In the genomic region with DNA sequence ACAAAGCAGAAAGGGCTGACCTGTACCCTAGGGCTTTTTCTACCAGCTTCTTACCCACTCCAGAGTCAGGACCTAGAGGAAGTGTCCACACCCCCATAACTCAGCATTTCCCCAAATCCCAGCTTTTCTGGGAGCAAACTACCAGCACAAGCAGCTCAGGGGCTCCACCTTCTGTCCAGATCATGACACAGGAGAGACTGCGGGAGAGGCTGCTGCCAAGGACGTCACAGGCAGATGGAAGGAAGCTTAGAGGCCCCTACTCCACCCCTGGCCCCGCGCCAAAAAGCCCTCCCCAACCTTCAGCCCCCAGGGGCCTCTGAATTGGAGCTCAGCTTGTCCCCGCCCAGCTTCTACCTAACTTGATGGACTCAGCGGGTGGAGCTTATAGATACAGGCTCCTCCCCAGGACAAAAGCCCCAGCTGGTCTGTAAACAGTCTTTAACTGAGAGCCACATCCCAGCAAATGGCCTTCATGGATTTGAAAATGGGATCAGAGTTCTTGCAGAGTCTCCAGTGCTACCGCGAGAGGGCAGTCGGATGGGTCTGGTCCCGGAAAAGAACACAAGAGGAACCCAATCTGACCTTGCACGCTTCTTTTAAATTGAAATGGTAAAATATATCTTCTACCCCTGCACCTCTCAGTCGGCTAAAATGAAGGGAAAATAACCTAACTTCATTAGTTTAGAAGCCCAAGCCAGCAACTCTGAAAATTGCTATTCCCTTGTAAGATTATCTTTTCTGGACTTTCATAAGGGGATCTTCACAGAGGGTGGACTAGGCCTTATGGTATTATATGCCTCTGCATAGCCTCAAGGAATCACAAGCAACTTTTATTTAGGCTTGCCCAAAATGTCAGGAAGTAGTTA, we compare ENCODE assay signal across 8 cellular contexts. TPM values are rescaled to one million over a fixed set of nuclear protein-coding genes. Genes with fewer than 3 reads are reported as not detected.
DNase-seq lines count a peak whose midpoint lies in the region; ATAC-seq and TF ChIP-seq lines count a peak whose summit lies in the region.

No MANE protein-coding gene starts in this region.

- peaks cover 14% of the 10 kb centered on the region for H3K36me3 ChIP-seq in BJ (ENCODE audit: control insufficient read depth, insufficient read depth, low read length)

- peak; percentile 82 for TF ChIP-seq CTCF in BJ (IDR thresholded peaks at IDR 0.05; ENCODE audit: insufficient read depth, low read depth, low read length)
- peak; percentile 34 for TF ChIP-seq CTCF in coronary artery (IDR thresholded peaks at IDR 0.05)

- intact Hi-C loops in activated CD4-positive, alpha-beta T cell treated with anti-CD3 and anti-CD28 coated beads, Interleukin-2, amount 10 ng/mL, durations not matched to agents 24 days and 14 days (cut with micrococcal nuclease) = loop anchor here (1.0 to 10.0 kb wide), 8 partner anchors 9 to 608 kb away; a partner anchor contains a TSS

- peaks cover 39% of the 10 kb centered on the region for H3K36me3 Mint-ChIP-seq in activated CD4-positive, alpha-beta T cell treated with anti-CD3 and anti-CD28 coated beads, Interleukin-2, amount 10 ng/mL, durations not matched to agents 24 days and 14 days (ENCODE audit: low read depth)

- no peaks in the 10 kb centered on the region for H3K27me3 ChIP-seq in BJ (ENCODE audit: control insufficient read depth, insufficient read depth, low read length)

- H3K4me3 ChIP-seq in BJ (ENCODE audit: low read depth, low read length) = peak overlapping the region; percentile 67
- peak overlapping the region; percentile 96 for H3K4me3 ChIP-seq in coronary artery

- peak overlapping the region; percentile 98 for H3K27ac ChIP-seq in coronary artery

- TF ChIP-seq POLR2A in GM19193 (IDR thresholded peaks at IDR 0.05; ENCODE audit: extremely low read depth, insufficient read depth, insufficient read length) = peak; percentile 51

- H3K4me1 Mint-ChIP-seq in activated CD4-positive, alpha-beta T cell treated with anti-CD3 and anti-CD28 coated beads, Interleukin-2, amount 10 ng/mL, durations not matched to agents 24 days and 14 days = peaks cover 60% of the 10 kb centered on the region

- peak overlapping the region; percentile 99 for H3K4me3 Mint-ChIP-seq in activated CD4-positive, alpha-beta T cell treated with anti-CD3 and anti-CD28 coated beads, Interleukin-2, amount 10 ng/mL, durations not matched to agents 24 days and 14 days

- CTCF ChIA-PET in BJ (lab: Yijun Ruan, JAX) = interaction anchor here (0.6 to 5.2 kb wide), 35 partner anchors 9 to 655 kb away, joined by 3 to 41 read pairs (median 5); a partner anchor contains a TSS

- H3K27ac Mint-ChIP-seq in activated CD4-positive, alpha-beta T cell treated with anti-CD3 and anti-CD28 coated beads, Interleukin-2, amount 10 ng/mL, durations not matched to agents 24 days and 14 days = peak overlapping the region; percentile 93

- H3K9me3 Mint-ChIP-seq in activated CD4-positive, alpha-beta T cell treated with anti-CD3 and anti-CD28 coated beads, Interleukin-2, amount 10 ng/mL, durations not matched to agents 24 days and 14 days = no peaks in the 10 kb centered on the region

- POLR2A ChIA-PET in BJ (lab: Charles Lee) = interaction anchor here (0.7 to 1.1 kb wide), 3 partner anchors 8 to 126 kb away, joined by 3 to 8 read pairs (median 5); a partner anchor contains a TSS

- ATAC-seq in HG03439 (IDR thresholded peaks at IDR 0.05; ENCODE audit: unreplicated experiment) = peak; percentile 52
- peak; percentile 73 for ATAC-seq in left lobe of liver

- no peaks in the 10 kb centered on the region for H3K27me3 Mint-ChIP-seq in activated CD4-positive, alpha-beta T cell treated with anti-CD3 and anti-CD28 coated beads, Interleukin-2, amount 10 ng/mL, durations not matched to agents 24 days and 14 days

- peak; percentile 99 for DNase-seq in BJ (ENCODE audit: low read depth)
- peak; percentile 98 for DNase-seq in NCI-H510A (lab: John Stamatoyannopoulos, UW)
- peak; percentile 96 for DNase-seq in activated CD4-positive, alpha-beta T cell treated with anti-CD3 and anti-CD28 coated beads, Interleukin-2, amount 10 ng/mL, durations not matched to agents 24 days and 14 days
- peak; percentile 100 for DNase-seq in coronary artery (ENCODE audit: low spot score)
- peak; percentile 98 for DNase-seq in left lobe of liver (ENCODE audit: low spot score)
- DNase-seq in stimulated activated CD4-positive, alpha-beta T cell treated with anti-CD3 and anti-CD28 coated beads, Interleukin-2, amount 100 ng/mL, for 48 hours = peak; percentile 84 to 87

RNA-seq across cellular contexts. Expression of a gene that starts 6.8 kb away (rescaled TPM):
- 45.3 and 65.1 TPM in 2 replicates for polyA plus RNA-seq in BJ (2011; rRNA removed)
- 78.2 and 103 TPM in 2 replicates for polyA minus RNA-seq in BJ (2011; rRNA and poly(A)+ RNA removed)
- total RNA-seq in activated CD4-positive, alpha-beta T cell treated with anti-CD3 and anti-CD28 coated beads, Interleukin-2, amount 10 ng/mL, durations not matched to agents 24 days and 14 days = 117 and 118 TPM in 2 replicates
- 32.2 TPM for total RNA-seq in left lobe of liver

RNA-seq across cellular contexts. Expression of a gene that starts 8.9 kb away (rescaled TPM):
- 852 and 1,032 TPM in 2 replicates for polyA plus RNA-seq in BJ (2011; rRNA removed)
- 473 and 813 TPM in 2 replicates for polyA minus RNA-seq in BJ (2011; rRNA and poly(A)+ RNA removed)
- total RNA-seq in activated CD4-positive, alpha-beta T cell treated with anti-CD3 and anti-CD28 coated beads, Interleukin-2, amount 10 ng/mL, durations not matched to agents 24 days and 14 days = 760 and 771 TPM in 2 replicates
- total RNA-seq in left lobe of liver = 344 TPM

RNA-seq across cellular contexts. Expression of a gene that starts 51.2 kb away (rescaled TPM):
- polyA plus RNA-seq in BJ (2011; rRNA removed) = 24.7 and 49.1 TPM in 2 replicates
- polyA minus RNA-seq in BJ (2011; rRNA and poly(A)+ RNA removed) = 10.9 and 22.7 TPM in 2 replicates
- 351 and 357 TPM in 2 replicates for total RNA-seq in activated CD4-positive, alpha-beta T cell treated with anti-CD3 and anti-CD28 coated beads, Interleukin-2, amount 10 ng/mL, durations not matched to agents 24 days and 14 days
- 72.1 TPM for total RNA-seq in left lobe of liver

Comparison
In these comparisons a context has a peak if more than half of its experiments do, and no peak if none do; other contexts are left out.
1. Peak in every context shown above with its lines: DNase-seq, ATAC-seq, H3K4me3 ChIP-seq and H3K27ac ChIP-seq.